36 cellular contexts compared by ENCODE assay signal in genomic region chr1:248165186-248165585, GRCh38. TPM values are rescaled to one million over a fixed set of nuclear protein-coding genes. Genes with fewer than 3 reads are reported as not detected.
"Had no signal": no experiment of that assay in that cellular context is flagged by ENCODE, and none has a peak within 500 bp of the region (broad histone marks: within the 10 kb centered on the region; RNA-seq: fewer than 3 reads in every experiment).

No MANE protein-coding gene starts in this region.

- H3K4me1 ChIP-seq: SJSA1 had no signal

- H3K27ac Mint-ChIP-seq: activated CD4-positive, alpha-beta T cell treated with anti-CD3 and anti-CD28 coated beads for 36 hours; activated CD4-positive, alpha-beta T cell treated with anti-CD3 and anti-CD28 coated beads, Interleukin-2, amount 10 ng/mL, durations not matched to agents 7 days and 5 days; activated CD8-positive, alpha-beta T cell treated with anti-CD3 and anti-CD28 coated beads, Interleukin-2, amount 10 ng/mL, durations not matched to agents 7 days and 5 days; activated naive CD4-positive, alpha-beta T cell treated with anti-CD3 and anti-CD28 coated beads for 36 hours; activated naive CD8-positive, alpha-beta T cell; activated naive CD8-positive, alpha-beta T cell treated with anti-CD3 and anti-CD28 coated beads, Interleukin-2, amount 50 U/mL, for 24 hours; activated T-helper 1 cell treated with anti-CD3 and anti-CD28 coated beads, Interleukin-12 subunit alpha, Interleukin-12 subunit beta, Interleukin-2, Interleukin-4 antibody, amounts not matched to agents 30 ng/mL and 10 ng/mL and 1 ng/mL, durations not matched to agents 14 hours and 24 hours and 36 hours; T-helper 1 cell treated with Interleukin-12 subunit alpha and Interleukin-12 subunit beta and Interleukin-4 antibody, amounts not matched to agents 30 μg/mL and 1 μg/mL, for 36 hours; T-helper 2 cell treated with Interferon-gamma antibody and Interleukin-4, amounts not matched to agents 5 μg/mL and 100 μg/mL, for 36 hours; WTC11 had no signal

- H3K4me3 ChIP-seq: MG63, SJSA1 had no signal

- H3K36me3 Mint-ChIP-seq: activated naive CD8-positive, alpha-beta T cell had no signal

- H3K4me3 Mint-ChIP-seq: activated CD4-positive, alpha-beta T cell treated with anti-CD3 and anti-CD28 coated beads for 36 hours; activated CD4-positive, alpha-beta T cell treated with anti-CD3 and anti-CD28 coated beads, Interleukin-2, amount 10 ng/mL, durations not matched to agents 7 days and 5 days; activated CD8-positive, alpha-beta T cell treated with anti-CD3 and anti-CD28 coated beads, Interleukin-2, amount 10 ng/mL, durations not matched to agents 7 days and 5 days; activated naive CD4-positive, alpha-beta T cell treated with anti-CD3 and anti-CD28 coated beads for 36 hours; activated naive CD8-positive, alpha-beta T cell; activated naive CD8-positive, alpha-beta T cell treated with anti-CD3 and anti-CD28 coated beads, Interleukin-2, amount 50 U/mL, for 24 hours; activated T-cell treated with anti-CD3 and anti-CD28 coated beads, Interleukin-2, amount 50 U/mL, for 4 hours; activated T-helper 1 cell treated with anti-CD3 and anti-CD28 coated beads, Interleukin-12 subunit alpha, Interleukin-12 subunit beta, Interleukin-2, Interleukin-4 antibody, amounts not matched to agents 30 ng/mL and 10 ng/mL and 1 ng/mL, durations not matched to agents 14 hours and 24 hours and 36 hours; T-helper 1 cell treated with Interleukin-12 subunit alpha and Interleukin-12 subunit beta and Interleukin-4 antibody, amounts not matched to agents 30 μg/mL and 1 μg/mL, for 36 hours; T-helper 2 cell treated with Interferon-gamma antibody and Interleukin-4, amounts not matched to agents 5 μg/mL and 100 μg/mL, for 36 hours; WTC11 had no signal

- H3K9me3 ChIP-seq: MG63, SJSA1, SK-N-SH had no signal

- H3K27ac ChIP-seq: brain microvascular endothelial cell, SJSA1 had no signal

- H3K9me3 Mint-ChIP-seq: activated naive CD4-positive, alpha-beta T cell treated with anti-CD3 and anti-CD28 coated beads for 36 hours; activated naive CD8-positive, alpha-beta T cell treated with anti-CD3 and anti-CD28 coated beads, Interleukin-2, amount 50 U/mL, for 24 hours; activated T-cell treated with anti-CD3 and anti-CD28 coated beads, Interleukin-2, amount 50 U/mL, for 4 hours; activated T-helper 1 cell treated with anti-CD3 and anti-CD28 coated beads, Interleukin-12 subunit alpha, Interleukin-12 subunit beta, Interleukin-2, Interleukin-4 antibody, amounts not matched to agents 30 ng/mL and 10 ng/mL and 1 ng/mL, durations not matched to agents 14 hours and 24 hours and 36 hours had no signal

- H3K27me3 Mint-ChIP-seq: activated CD4-positive, alpha-beta T cell treated with anti-CD3 and anti-CD28 coated beads for 36 hours; activated CD4-positive, alpha-beta T cell treated with anti-CD3 and anti-CD28 coated beads, Interleukin-2, amount 10 ng/mL, durations not matched to agents 7 days and 5 days; activated naive CD8-positive, alpha-beta T cell; activated naive CD8-positive, alpha-beta T cell treated with anti-CD3 and anti-CD28 coated beads, Interleukin-2, amount 50 U/mL, for 24 hours had no signal

- H3K27me3 ChIP-seq: brain microvascular endothelial cell, MG63, SJSA1 had no signal

- DNase-seq: activated CD4-positive, alpha-beta T cell treated with anti-CD3 and anti-CD28 coated beads for 36 hours; activated CD4-positive, alpha-beta T cell treated with anti-CD3 and anti-CD28 coated beads, Interleukin-2, amount 10 ng/mL, durations not matched to agents 7 days and 5 days; activated CD4-positive, alpha-beta T cell treated with anti-CD3 and anti-CD28 coated beads, Interleukin-2, amount 50 U/mL, for 48 hours; activated CD8-positive, alpha-beta memory T cell treated with anti-CD3 and anti-CD28 coated beads, Interleukin-2, amount 50 U/mL, for 4 hours; activated CD8-positive, alpha-beta T cell treated with anti-CD3 and anti-CD28 coated beads, Interleukin-2, amount 10 ng/mL, durations not matched to agents 7 days and 5 days; activated gamma-delta T cell treated with Interleukin-2 at 50 U/mL for 16 hours; activated naive CD4-positive, alpha-beta T cell treated with anti-CD3 and anti-CD28 coated beads for 36 hours; activated naive CD8-positive, alpha-beta T cell treated with anti-CD3 and anti-CD28 coated beads, Interleukin-2, amount 50 U/mL, for 24 hours; activated T-cell treated with anti-CD3 and anti-CD28 coated beads for 4 hours; activated T-cell treated with anti-CD3 and anti-CD28 coated beads, Interleukin-2, amount 50 U/mL, for 4 hours; amniotic stem cell; aorta; brain microvascular endothelial cell; central memory CD4-positive, alpha-beta T cell; Kasumi-1; KG1; MG63; NCI-H1048; NCI-H1436 treated with DMSO at 0.1 percent for 48 hours; NCI-H187; NCI-H2081; NCI-H226; NCI-H446 treated with DMSO at 0.1 percent for 48 hours; NCI-H524 treated with DMSO at 0.1 percent for 48 hours; SHP77; SK-N-SH had no signal

- H3K4me1 Mint-ChIP-seq: activated CD4-positive, alpha-beta T cell treated with anti-CD3 and anti-CD28 coated beads for 36 hours; activated CD4-positive, alpha-beta T cell treated with anti-CD3 and anti-CD28 coated beads, Interleukin-2, amount 10 ng/mL, durations not matched to agents 7 days and 5 days; activated naive CD8-positive, alpha-beta T cell treated with anti-CD3 and anti-CD28 coated beads, Interleukin-2, amount 50 U/mL, for 24 hours; WTC11 had no signal

- ATAC-seq: activated CD4-positive, alpha-beta T cell treated with anti-CD3 and anti-CD28 coated beads for 36 hours; activated CD4-positive, CD25-positive, alpha-beta regulatory T cell treated with anti-CD3 and anti-CD28 coated beads, Interleukin-2, amount 50 U/mL, for 24 hours; activated CD8-positive, alpha-beta T cell treated with anti-CD3 and anti-CD28 coated beads, Interleukin-2, amount 10 ng/mL, durations not matched to agents 7 days and 5 days; activated naive CD8-positive, alpha-beta T cell treated with anti-CD3 and anti-CD28 coated beads, Interleukin-2, amount 50 U/mL, for 24 hours; activated T-cell treated with anti-CD3 and anti-CD28 coated beads, Interleukin-2, amount 50 U/mL, for 4 hours; Panc1; WTC11 had no signal

- H3K36me3 ChIP-seq: brain microvascular endothelial cell, MG63, SJSA1 had no signal

RNA-seq across cellular contexts. Expression of gene OR2M2, which starts 9.4 kb away (rescaled TPM):
- total RNA-seq: activated CD4-positive, alpha-beta T cell treated with anti-CD3 and anti-CD28 coated beads for 36 hours; activated CD4-positive, alpha-beta T cell treated with anti-CD3 and anti-CD28 coated beads, Interleukin-2, amount 10 ng/mL, durations not matched to agents 7 days and 5 days; activated CD8-positive, alpha-beta T cell treated with anti-CD3 and anti-CD28 coated beads, Interleukin-2, amount 10 ng/mL, durations not matched to agents 7 days and 5 days; activated naive CD4-positive, alpha-beta T cell treated with anti-CD3 and anti-CD28 coated beads for 36 hours; activated T-cell treated with anti-CD3 and anti-CD28 coated beads, Interleukin-2, amount 50 U/mL, for 4 hours; activated T-helper 1 cell treated with anti-CD3 and anti-CD28 coated beads, Interleukin-12 subunit alpha, Interleukin-12 subunit beta, Interleukin-2, Interleukin-4 antibody, amounts not matched to agents 30 ng/mL and 10 ng/mL and 1 ng/mL, durations not matched to agents 14 hours and 24 hours and 36 hours; aorta; RPMI7951; SJSA1; WTC11 had no signal
- polyA plus RNA-seq: aorta, SK-N-SH had no signal

RNA-seq across cellular contexts. Expression of gene OR2M5, which starts 20.2 kb away (rescaled TPM):
- total RNA-seq: activated CD4-positive, alpha-beta T cell treated with anti-CD3 and anti-CD28 coated beads for 36 hours; activated CD4-positive, alpha-beta T cell treated with anti-CD3 and anti-CD28 coated beads, Interleukin-2, amount 10 ng/mL, durations not matched to agents 7 days and 5 days; activated CD8-positive, alpha-beta T cell treated with anti-CD3 and anti-CD28 coated beads, Interleukin-2, amount 10 ng/mL, durations not matched to agents 7 days and 5 days; activated naive CD4-positive, alpha-beta T cell treated with anti-CD3 and anti-CD28 coated beads for 36 hours; activated T-cell treated with anti-CD3 and anti-CD28 coated beads, Interleukin-2, amount 50 U/mL, for 4 hours; activated T-helper 1 cell treated with anti-CD3 and anti-CD28 coated beads, Interleukin-12 subunit alpha, Interleukin-12 subunit beta, Interleukin-2, Interleukin-4 antibody, amounts not matched to agents 30 ng/mL and 10 ng/mL and 1 ng/mL, durations not matched to agents 14 hours and 24 hours and 36 hours; aorta; cerebellum; RPMI7951; SJSA1; WTC11 had no signal
- polyA plus RNA-seq: aorta, SK-N-SH had no signal

RNA-seq across cellular contexts. Expression of gene OR2M3, which starts 31.9 kb away (rescaled TPM):
- total RNA-seq: activated CD4-positive, alpha-beta T cell treated with anti-CD3 and anti-CD28 coated beads for 36 hours; activated CD4-positive, alpha-beta T cell treated with anti-CD3 and anti-CD28 coated beads, Interleukin-2, amount 10 ng/mL, durations not matched to agents 7 days and 5 days; activated CD8-positive, alpha-beta T cell treated with anti-CD3 and anti-CD28 coated beads, Interleukin-2, amount 10 ng/mL, durations not matched to agents 7 days and 5 days; activated naive CD4-positive, alpha-beta T cell treated with anti-CD3 and anti-CD28 coated beads for 36 hours; activated T-cell treated with anti-CD3 and anti-CD28 coated beads, Interleukin-2, amount 50 U/mL, for 4 hours; activated T-helper 1 cell treated with anti-CD3 and anti-CD28 coated beads, Interleukin-12 subunit alpha, Interleukin-12 subunit beta, Interleukin-2, Interleukin-4 antibody, amounts not matched to agents 30 ng/mL and 10 ng/mL and 1 ng/mL, durations not matched to agents 14 hours and 24 hours and 36 hours; aorta; RPMI7951; SJSA1; WTC11 had no signal
- polyA plus RNA-seq: aorta, SK-N-SH had no signal
